Comparison of ENCODE assay signal across 1 cellular context in genomic region chr4:56433280-56433679, GRCh38.
TF ChIP-seq lines count a peak whose summit lies in the region.

No MANE protein-coding gene starts in this region.

TF ChIP-seq in GM23338, 12 proteins besides CTCF, POLR2A, EP300 and RAD21 (continued from another document):
- no peak for TF ChIP-seq ZNF462 (CRISPR knock-in tag; IDR thresholded peaks at IDR 0.05)
TF ChIP-seq in GM23338: peak in this region for 0.
